In genomic region chr10:96287392-96288105, GRCh38 we compare ENCODE assay signal across 1 cellular context.
TF ChIP-seq lines count a peak whose summit lies in the region.

No MANE protein-coding gene starts in this region.

TF ChIP-seq in HepG2, 621 proteins besides CTCF, POLR2A, EP300 and RAD21 (continues in another document):
- TF ChIP-seq ZNF362 (CRISPR knock-in tag; IDR thresholded peaks at IDR 0.05; ENCODE audit: borderline replicate concordance) (peak; percentile 93), CSRNP2 (CRISPR knock-in tag; conservative IDR thresholded peaks at IDR 0.05; ENCODE audit: low read depth) (no peak), ELF3 (CRISPR knock-in tag; IDR thresholded peaks at IDR 0.05) (0 out of 2 replicates have a peak, but pooled peaks have one; percentile 13), MED1 (CRISPR knock-in tag; IDR thresholded peaks at IDR 0.05) (peak; percentile 34; the same call in 1 of the 2 replicates), ARID5B (CRISPR knock-in tag; IDR thresholded peaks at IDR 0.05) (peak; percentile 53; the same call in 1 of the 2 replicates), HNF4A (CRISPR knock-in tag; IDR thresholded peaks at IDR 0.05) (peak; percentile 69), ZNF607 (CRISPR knock-in tag; IDR thresholded peaks at IDR 0.05; ENCODE audit: borderline replicate concordance) (no peak), NFRKB (IDR thresholded peaks at IDR 0.05) (no peak), SRF (IDR thresholded peaks at IDR 0.05; ENCODE audit: low read depth, low read length) (peak; percentile 93), NFIC (IDR thresholded peaks at IDR 0.05; ENCODE audit: low read length) (no peak), TFDP2 (CRISPR knock-in tag; IDR thresholded peaks at IDR 0.05) (0 out of 2 replicates have a peak, but pooled peaks have one; percentile 21), ZFP62 (CRISPR knock-in tag; IDR thresholded peaks at IDR 0.05) (no peak), TFAP4 (IDR thresholded peaks at IDR 0.05; ENCODE audit: borderline replicate concordance, low read depth) (peak; percentile 33; the same call in 1 of the 2 replicates), YEATS4 (CRISPR knock-in tag; IDR thresholded peaks at IDR 0.05; ENCODE audit: borderline replicate concordance) (0 out of 2 replicates have a peak, but pooled peaks have one; percentile 30), FOXP4 (CRISPR knock-in tag; IDR thresholded peaks at IDR 0.05) (0 out of 2 replicates have a peak, but pooled peaks have one; percentile 39), MIXL1 (CRISPR knock-in tag; IDR thresholded peaks at IDR 0.05) (0 out of 2 replicates have a peak, but pooled peaks have one; percentile 33), PHF21A (CRISPR knock-in tag; IDR thresholded peaks at IDR 0.05) (peak; percentile 23; the same call in 1 of the 2 replicates), GATAD2A (CRISPR knock-in tag; IDR thresholded peaks at IDR 0.05) (peak; percentile 37; the same call in 1 of the 2 replicates), PPARG (CRISPR knock-in tag; conservative IDR thresholded peaks at IDR 0.05) (0 out of 2 replicates have a peak, but pooled peaks have one; percentile 14), ZNF761 (CRISPR knock-in tag; conservative IDR thresholded peaks at IDR 0.05) (no peak), SAP130 (CRISPR knock-in tag; IDR thresholded peaks at IDR 0.05; ENCODE audit: low read depth) (0 out of 2 replicates have a peak, but pooled peaks have one; percentile 15), KDM6A (CRISPR knock-in tag; IDR thresholded peaks at IDR 0.05; ENCODE audit: low read depth) (0 out of 2 replicates have a peak, but pooled peaks have one; percentile 38), MIER3 (CRISPR knock-in tag; IDR thresholded peaks at IDR 0.05; ENCODE audit: borderline replicate concordance) (peak; percentile 25; the same call in 1 of the 2 replicates), CREB1 (IDR thresholded peaks at IDR 0.05) (no peak), CREB1 (CRISPR knock-in tag; IDR thresholded peaks at IDR 0.05) (0 out of 2 replicates have a peak, but pooled peaks have one; percentile 49), CERS6 (CRISPR knock-in tag; IDR thresholded peaks at IDR 0.05) (no peak), PAXIP1 (CRISPR knock-in tag; conservative IDR thresholded peaks at IDR 0.05) (peak; percentile 67), IKZF5 (CRISPR knock-in tag; IDR thresholded peaks at IDR 0.05) (0 out of 2 replicates have a peak, but pooled peaks have one; percentile 19), HNF1A (IDR thresholded peaks at IDR 0.05; ENCODE audit: low read depth) (peak; percentile 61; the same call in 1 of the 2 replicates), HNF1A (CRISPR knock-in tag; IDR thresholded peaks at IDR 0.05; ENCODE audit: borderline replicate concordance) (no peak), HNRNPK (IDR thresholded peaks at IDR 0.05; ENCODE audit: low read depth, low read length, poor library complexity, severe bottlenecking) (no peak)
